Comparison of ENCODE assay signal across 1 cellular context in genomic region chr15:78200276-78200930, GRCh38.
TF ChIP-seq lines count a peak whose summit lies in the region.

No MANE protein-coding gene starts in this region.

TF ChIP-seq in SK-N-SH treated with all-trans-retinoic acid at 6 μM for 48 hours, 23 proteins besides CTCF, POLR2A, EP300 and RAD21 (continued from another document):
- TF ChIP-seq CREB5 (CRISPR knock-in tag; IDR thresholded peaks at IDR 0.05; ENCODE audit: low read depth), result no peak
- TF ChIP-seq PATZ1 (CRISPR knock-in tag; IDR thresholded peaks at IDR 0.05; ENCODE audit: borderline replicate concordance), result no peak
- no peak for TF ChIP-seq TCF4 (CRISPR knock-in tag; IDR thresholded peaks at IDR 0.05; ENCODE audit: borderline replicate concordance)
- TF ChIP-seq ZNF565 (CRISPR knock-in tag; conservative IDR thresholded peaks at IDR 0.05; ENCODE audit: low read depth), result no peak
- no peak for TF ChIP-seq OSR1 (CRISPR knock-in tag; IDR thresholded peaks at IDR 0.05)
- no peak for TF ChIP-seq PPARA (CRISPR knock-in tag; IDR thresholded peaks at IDR 0.05; ENCODE audit: borderline replicate concordance)
- TF ChIP-seq ZNF8 (CRISPR knock-in tag; IDR thresholded peaks at IDR 0.05), result no peak
- TF ChIP-seq ESRRG (CRISPR knock-in tag; IDR thresholded peaks at IDR 0.05), result no peak
- no peak for TF ChIP-seq SNAI2 (CRISPR knock-in tag; IDR thresholded peaks at IDR 0.05)
- TF ChIP-seq BACH2 (CRISPR knock-in tag; IDR thresholded peaks at IDR 0.05; ENCODE audit: borderline replicate concordance), result no peak
- no peak for TF ChIP-seq ZFP30 (CRISPR knock-in tag; IDR thresholded peaks at IDR 0.05)
- TF ChIP-seq GLIS3 (CRISPR knock-in tag; IDR thresholded peaks at IDR 0.05), result no peak
- TF ChIP-seq, protein P1, sequence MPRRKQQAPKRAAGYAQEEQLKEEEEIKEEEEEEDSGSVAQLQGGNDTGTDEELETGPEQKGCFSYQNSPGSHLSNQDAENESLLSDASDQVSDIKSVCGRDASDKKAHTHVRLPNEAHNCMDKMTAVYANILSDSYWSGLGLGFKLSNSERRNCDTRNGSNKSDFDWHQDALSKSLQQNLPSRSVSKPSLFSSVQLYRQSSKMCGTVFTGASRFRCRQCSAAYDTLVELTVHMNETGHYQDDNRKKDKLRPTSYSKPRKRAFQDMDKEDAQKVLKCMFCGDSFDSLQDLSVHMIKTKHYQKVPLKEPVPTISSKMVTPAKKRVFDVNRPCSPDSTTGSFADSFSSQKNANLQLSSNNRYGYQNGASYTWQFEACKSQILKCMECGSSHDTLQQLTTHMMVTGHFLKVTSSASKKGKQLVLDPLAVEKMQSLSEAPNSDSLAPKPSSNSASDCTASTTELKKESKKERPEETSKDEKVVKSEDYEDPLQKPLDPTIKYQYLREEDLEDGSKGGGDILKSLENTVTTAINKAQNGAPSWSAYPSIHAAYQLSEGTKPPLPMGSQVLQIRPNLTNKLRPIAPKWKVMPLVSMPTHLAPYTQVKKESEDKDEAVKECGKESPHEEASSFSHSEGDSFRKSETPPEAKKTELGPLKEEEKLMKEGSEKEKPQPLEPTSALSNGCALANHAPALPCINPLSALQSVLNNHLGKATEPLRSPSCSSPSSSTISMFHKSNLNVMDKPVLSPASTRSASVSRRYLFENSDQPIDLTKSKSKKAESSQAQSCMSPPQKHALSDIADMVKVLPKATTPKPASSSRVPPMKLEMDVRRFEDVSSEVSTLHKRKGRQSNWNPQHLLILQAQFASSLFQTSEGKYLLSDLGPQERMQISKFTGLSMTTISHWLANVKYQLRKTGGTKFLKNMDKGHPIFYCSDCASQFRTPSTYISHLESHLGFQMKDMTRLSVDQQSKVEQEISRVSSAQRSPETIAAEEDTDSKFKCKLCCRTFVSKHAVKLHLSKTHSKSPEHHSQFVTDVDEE (CRISPR knock-in tag; IDR thresholded peaks at IDR 0.05), result no peak
TF ChIP-seq in SK-N-SH treated with all-trans-retinoic acid at 6 μM for 48 hours: peak in this region for 0.
